In the genomic region with DNA sequence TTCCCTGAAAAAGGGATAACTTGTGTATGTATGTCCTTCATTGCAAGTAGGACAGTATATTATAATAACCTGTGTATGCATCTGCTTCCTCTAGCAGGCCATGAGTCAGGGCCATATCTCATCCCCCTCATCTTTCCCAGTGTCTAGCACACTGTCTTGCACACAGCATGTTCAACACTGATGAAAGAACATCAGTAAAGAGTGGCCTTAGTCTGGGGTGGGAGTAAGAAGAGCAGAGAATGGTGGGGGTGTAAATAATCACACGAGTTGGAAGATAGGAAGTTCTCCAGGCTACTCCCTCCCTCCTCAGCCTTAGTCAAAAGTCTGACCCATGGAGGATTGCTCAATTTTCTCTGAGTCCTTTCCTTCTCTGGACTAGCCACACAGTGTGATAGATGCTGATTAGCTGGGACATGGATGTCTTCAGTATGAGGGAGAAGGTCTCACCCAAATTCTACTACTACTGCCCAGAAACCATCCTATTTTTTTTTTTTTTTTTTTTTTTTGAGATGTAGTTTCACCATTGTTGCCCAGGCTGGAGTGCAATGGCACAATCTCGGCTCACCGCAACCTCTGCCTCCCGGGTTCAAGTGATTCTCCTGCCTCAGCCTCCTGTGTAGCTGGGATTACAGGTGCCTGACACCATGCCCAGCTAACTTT, we compare ENCODE assay signal across 8 cellular contexts. TPM values are rescaled to one million over a fixed set of nuclear protein-coding genes. Genes with fewer than 3 reads are reported as not detected.
A peak's percentile ranks its signal among the peaks of the same experiment; 100 is the strongest.
DNase-seq lines count a peak whose midpoint lies in the region; ATAC-seq and TF ChIP-seq lines count a peak whose summit lies in the region.

No MANE protein-coding gene starts in this region.

- DNase-seq in natural killer cell treated with Interleukin-12 subunit alpha and Interleukin-12 subunit beta and Interleukin-15 and Interleukin-18, amount 100 ng/mL, for 72 hours (ENCODE audit: low spot score), result no peak
- no peak for DNase-seq in natural killer cell
- peak; percentile 95 for DNase-seq in amniotic epithelial cell (ENCODE audit: low read depth)
- no peak for DNase-seq in lower lobe of right lung
- DNase-seq in substantia nigra (lab: John Stamatoyannopoulos, UW), result no peak
- no peak for DNase-seq in activated CD4-positive, CD25-positive, alpha-beta regulatory T cell (lab: John Stamatoyannopoulos, UW)
- DNase-seq in Ammon's horn (ENCODE audit: low spot score), result no peak

- H3K9me3 Mint-ChIP-seq in natural killer cell treated with Interleukin-12 subunit alpha and Interleukin-12 subunit beta and Interleukin-15 and Interleukin-18, amount 100 ng/mL, for 72 hours, result no peaks in the 10 kb centered on the region
- H3K9me3 Mint-ChIP-seq in natural killer cell, result no peaks in the 10 kb centered on the region

- H3K27ac ChIP-seq in lower lobe of right lung (peak overlapping the region; percentile 76), substantia nigra (ENCODE audit: low read depth, low read length, poor library complexity, severe bottlenecking) (no peak overlapping the region)

- peak in 1 of 2 donors; percentile 43 for ATAC-seq in natural killer cell treated with Interleukin-12 subunit alpha and Interleukin-12 subunit beta and Interleukin-15 and Interleukin-18, amount 100 ng/mL, for 72 hours
- no peak for ATAC-seq in natural killer cell
- ATAC-seq in lower lobe of right lung, result peak; percentile 68 to 80
- ATAC-seq in GM21423 (IDR thresholded peaks at IDR 0.05; ENCODE audit: unreplicated experiment), result no peak

- H3K9me3 ChIP-seq in lower lobe of right lung, result no peaks in the 10 kb centered on the region

- H3K36me3 Mint-ChIP-seq in natural killer cell treated with Interleukin-12 subunit alpha and Interleukin-12 subunit beta and Interleukin-15 and Interleukin-18, amount 100 ng/mL, for 72 hours, result no peaks in the 10 kb centered on the region
- H3K36me3 Mint-ChIP-seq in natural killer cell, result no peaks in the 10 kb centered on the region

- no peak overlapping the region for H3K4me3 ChIP-seq in lower lobe of right lung

- peak overlapping the region; percentile 41 for H3K4me3 Mint-ChIP-seq in natural killer cell treated with Interleukin-12 subunit alpha and Interleukin-12 subunit beta and Interleukin-15 and Interleukin-18, amount 100 ng/mL, for 72 hours
- no peak overlapping the region for H3K4me3 Mint-ChIP-seq in natural killer cell

- no peaks in the 10 kb centered on the region for H3K27me3 ChIP-seq in lower lobe of right lung (ENCODE audit: low read depth)

- intact Hi-C loops in natural killer cell (cut with micrococcal nuclease) (no loop called here), lower lobe of right lung (cut with DNase I) (no loop called here)

- TF ChIP-seq CTCF in natural killer cell (IDR thresholded peaks at IDR 0.05) (no peak), lower lobe of right lung (IDR thresholded peaks at IDR 0.05) (no peak)

- H3K27me3 Mint-ChIP-seq in natural killer cell treated with Interleukin-12 subunit alpha and Interleukin-12 subunit beta and Interleukin-15 and Interleukin-18, amount 100 ng/mL, for 72 hours, result no peaks in the 10 kb centered on the region
- H3K27me3 Mint-ChIP-seq in natural killer cell (ENCODE audit: low read depth in 2 of 2), result no peaks in the 10 kb centered on the region

- H3K4me1 ChIP-seq in lower lobe of right lung, result peaks cover 40% of the 10 kb centered on the region

- peaks cover 8 to 11% of the 10 kb centered on the region in 2 donors for H3K4me1 Mint-ChIP-seq in natural killer cell treated with Interleukin-12 subunit alpha and Interleukin-12 subunit beta and Interleukin-15 and Interleukin-18, amount 100 ng/mL, for 72 hours (ENCODE audit: low read depth in 2 of 2)
- peaks cover under 1 to 18% of the 10 kb centered on the region in 2 donors for H3K4me1 Mint-ChIP-seq in natural killer cell

- no peaks in the 10 kb centered on the region for H3K36me3 ChIP-seq in lower lobe of right lung

- peak overlapping the region; percentile 58 to 81 for H3K27ac Mint-ChIP-seq in natural killer cell treated with Interleukin-12 subunit alpha and Interleukin-12 subunit beta and Interleukin-15 and Interleukin-18, amount 100 ng/mL, for 72 hours
- peak overlapping the region in 1 of 2 donors; percentile 63 for H3K27ac Mint-ChIP-seq in natural killer cell

RNA-seq across cellular contexts. Expression of a gene that starts 14.6 kb away (rescaled TPM):
- 10 to 100 TPM; 56.8 to 68.1 TPM for total RNA-seq in natural killer cell treated with Interleukin-12 subunit alpha and Interleukin-12 subunit beta and Interleukin-15 and Interleukin-18, amount 100 ng/mL, for 72 hours
- total RNA-seq in natural killer cell, result 10 to 100 TPM; 84.6 to 96.3 (median 88.5) TPM
- 91.1 TPM for total RNA-seq in lower lobe of right lung

RNA-seq across cellular contexts. Expression of a gene that starts 29.2 kb away (rescaled TPM):
- total RNA-seq in natural killer cell treated with Interleukin-12 subunit alpha and Interleukin-12 subunit beta and Interleukin-15 and Interleukin-18, amount 100 ng/mL, for 72 hours, result not detected
- under 1 TPM in 1 of 3 donors, not detected in 2; 0.07 TPM for total RNA-seq in natural killer cell
- total RNA-seq in lower lobe of right lung, result not detected

RNA-seq across cellular contexts. Expression of a gene that starts 44.0 kb away (rescaled TPM):
- total RNA-seq in natural killer cell treated with Interleukin-12 subunit alpha and Interleukin-12 subunit beta and Interleukin-15 and Interleukin-18, amount 100 ng/mL, for 72 hours, result 10 to 100 TPM; 56.7 to 96.2 TPM
- total RNA-seq in natural killer cell, result 10 to 100 TPM; 34.3 to 50.4 (median 45.0) TPM
- 45.2 TPM for total RNA-seq in lower lobe of right lung

RNA-seq across cellular contexts. Expression of a gene that starts 58.3 kb away (rescaled TPM):
- not detected for total RNA-seq in natural killer cell treated with Interleukin-12 subunit alpha and Interleukin-12 subunit beta and Interleukin-15 and Interleukin-18, amount 100 ng/mL, for 72 hours
- total RNA-seq in natural killer cell (not detected), lower lobe of right lung (1.2 TPM)

Comparison
In these comparisons a context has a peak if more than half of its experiments do, and no peak if none do; other contexts are left out.
1. ATAC-seq: peak in lower lobe of right lung (2 of 2); none in natural killer cell (0 of 3) and GM21423 (single experiment).